ENCODE assay signal across 9 cellular contexts in genomic region chr19:50427997-50428425, GRCh38. TPM values are rescaled to one million over a fixed set of nuclear protein-coding genes. Genes with fewer than 3 reads are reported as not detected.
DNase-seq lines count a peak whose midpoint lies in the region; ATAC-seq and TF ChIP-seq lines count a peak whose summit lies in the region.
"Had no signal": no experiment of that assay in that cellular context is flagged by ENCODE, and none has a peak within 500 bp of the region (broad histone marks: within the 10 kb centered on the region; RNA-seq: fewer than 3 reads in every experiment).

No MANE protein-coding gene starts in this region.

- H3K9me2 ChIP-seq in PC-3 (replicated peaks; ENCODE audit: low read length): no peaks in the 10 kb centered on the region

- no TSS peak for BruUV-seq in PC-3 (replicated peaks; lab: Mats Ljungman, UMichigan)

- no peaks in the 10 kb centered on the region for H3K79me2 ChIP-seq in PC-3 (ENCODE audit: low read length)

- no peaks in the 10 kb centered on the region for H3K9me3 ChIP-seq in PC-3 (ENCODE audit: low read length)

- no peak overlapping the region for H3K9ac ChIP-seq in PC-3 (ENCODE audit: low read length)

- POLR2A ChIA-PET in PC-3 (lab: Charles Lee; ENCODE audit: unreplicated experiment): no interaction called here

- CTCF ChIA-PET in PC-3 (lab: Charles Lee): interaction anchor here (0.6 kb wide), 1 partner anchor 1495 kb away, joined by 3 read pairs; no protein-coding TSS in a partner anchor

- no peaks in the 10 kb centered on the region for H3K4me1 ChIP-seq in PC-3 (ENCODE audit: insufficient read depth, low read length)

- no peak overlapping the region for H3K4me2 ChIP-seq in PC-3 (ENCODE audit: low read length)

- H3K4me1 Mint-ChIP-seq in activated T-cell treated with anti-CD3 and anti-CD28 coated beads, Interleukin-2, amount 50 U/mL, for 72 hours (ENCODE audit: low read depth): peaks cover 20% of the 10 kb centered on the region

- H3K27me3 ChIP-seq in PC-3 (ENCODE audit: low read length): no peaks in the 10 kb centered on the region

- no peaks in the 10 kb centered on the region for H3K36me3 Mint-ChIP-seq in activated T-cell treated with anti-CD3 and anti-CD28 coated beads, Interleukin-2, amount 50 U/mL, for 72 hours (ENCODE audit: insufficient read depth in 2 of 2)
- H3K36me3 Mint-ChIP-seq: activated naive CD8-positive, alpha-beta T cell had no signal

- no peaks in the 10 kb centered on the region for H3K9me3 Mint-ChIP-seq in activated T-cell treated with anti-CD3 and anti-CD28 coated beads, Interleukin-2, amount 50 U/mL, for 72 hours

- no peak overlapping the region for H3K27ac Mint-ChIP-seq in activated T-cell treated with anti-CD3 and anti-CD28 coated beads, Interleukin-2, amount 50 U/mL, for 72 hours
- H3K27ac Mint-ChIP-seq: activated naive CD8-positive, alpha-beta T cell had no signal

- TF ChIP-seq CTCF in PC-3 (conservative IDR thresholded peaks at IDR 0.05; ENCODE audit: low read depth, low read length): no peak

- no peak overlapping the region for H3K27ac ChIP-seq in PC-3 (ENCODE audit: low read length)

- H2AFZ ChIP-seq in PC-3 (ENCODE audit: low read length): no peak overlapping the region

- no peak overlapping the region for H3K4me3 ChIP-seq in PC-3 (ENCODE audit: low read length)

- no peaks in the 10 kb centered on the region for H3F3A ChIP-seq in PC-3 (ENCODE audit: low read length, unreplicated experiment)

- no peaks in the 10 kb centered on the region for H4K20me1 ChIP-seq in PC-3 (ENCODE audit: low read length)

- intact Hi-C loops in PC-3 (cut with micrococcal nuclease): no loop called here

- H3K27me3 Mint-ChIP-seq in activated T-cell treated with anti-CD3 and anti-CD28 coated beads, Interleukin-2, amount 50 U/mL, for 72 hours (ENCODE audit: low read depth): peaks cover 31% of the 10 kb centered on the region

- DNase-seq in stimulated activated CD4-positive, alpha-beta T cell treated with anti-CD3 and anti-CD28 coated beads, Interleukin-15, amount 100 ng/mL, for 24 hours: peak; percentile 56
- no peak for DNase-seq in stimulated activated CD4-positive, alpha-beta T cell treated with anti-CD3 and anti-CD28 coated beads, Interleukin-2, amount 100 ng/mL, for 48 hours
- peak; percentile 37 to 39 for DNase-seq in activated T-cell treated with anti-CD3 and anti-CD28 coated beads, Interleukin-2, amount 50 U/mL, for 72 hours
- peak; percentile 59 for DNase-seq in foreskin melanocyte
- DNase-seq in non-pigmented ciliary epithelial cell (ENCODE audit: low read depth): peak; percentile 49
- DNase-seq in DMS79 treated with DMSO at 0.1 percent for 48 hours (lab: John Stamatoyannopoulos, UW): no peak
- no peak for DNase-seq in PC-3

- no peak for ATAC-seq in activated T-cell treated with anti-CD3 and anti-CD28 coated beads, Interleukin-2, amount 50 U/mL, for 72 hours (replicated peaks in 1 of 2)
- ATAC-seq in PC-3 (no peak), GM21576 (IDR thresholded peaks at IDR 0.05; ENCODE audit: unreplicated experiment) (no peak)

- H3K4me3 Mint-ChIP-seq in activated T-cell treated with anti-CD3 and anti-CD28 coated beads, Interleukin-2, amount 50 U/mL, for 72 hours: peak overlapping the region; percentile 54 to 55

- no peaks in the 10 kb centered on the region for H3K36me3 ChIP-seq in PC-3 (ENCODE audit: low read depth, low read length)

RNA-seq across cellular contexts. Expression of gene MYBPC2, which starts 4.7 kb away (rescaled TPM):
- 1 to 10 TPM in 1 of 2 donors, under 1 TPM in 1; 0.86 to 1.3 TPM for total RNA-seq in activated T-cell treated with anti-CD3 and anti-CD28 coated beads, Interleukin-2, amount 50 U/mL, for 72 hours
- total RNA-seq in PC-3 (2014; rRNA removed): not detected in 2 replicates

RNA-seq across cellular contexts. Expression of gene SPIB, which starts 9.3 kb away (rescaled TPM):
- 1 to 10 TPM; 1.6 to 2.1 TPM for total RNA-seq in activated T-cell treated with anti-CD3 and anti-CD28 coated beads, Interleukin-2, amount 50 U/mL, for 72 hours
- not detected in 2 replicates for total RNA-seq in PC-3 (2014; rRNA removed)

RNA-seq across cellular contexts. Expression of gene POLD1, which starts 43.9 kb away (rescaled TPM):
- total RNA-seq in activated T-cell treated with anti-CD3 and anti-CD28 coated beads, Interleukin-2, amount 50 U/mL, for 72 hours: 100 to 1,000 TPM; 133 to 162 TPM
- total RNA-seq in PC-3 (2014; rRNA removed): 165 and 210 TPM in 2 replicates

RNA-seq across cellular contexts. Expression of gene EMC10, which starts 48.3 kb away (rescaled TPM):
- total RNA-seq in activated T-cell treated with anti-CD3 and anti-CD28 coated beads, Interleukin-2, amount 50 U/mL, for 72 hours: 10 to 100 TPM; 26.6 to 33.9 TPM
- 228 and 286 TPM in 2 replicates for total RNA-seq in PC-3 (2014; rRNA removed)

RNA-seq across cellular contexts. Expression of gene GARIN5A, which starts 48.6 kb away (rescaled TPM):
- under 1 TPM in 1 of 2 donors, not detected in 1; 0.76 TPM for total RNA-seq in activated T-cell treated with anti-CD3 and anti-CD28 coated beads, Interleukin-2, amount 50 U/mL, for 72 hours
- total RNA-seq in PC-3 (2014; rRNA removed): 3.5 and 6.2 TPM in 2 replicates

Comparison
In these comparisons a context has a peak if more than half of its experiments do, and no peak if none do; other contexts are left out.
1. DNase-seq: peak in stimulated activated CD4-positive, alpha-beta T cell treated with anti-CD3 and anti-CD28 coated beads, Interleukin-15, amount 100 ng/mL, for 24 hours (single experiment), activated T-cell treated with anti-CD3 and anti-CD28 coated beads, Interleukin-2, amount 50 U/mL, for 72 hours (2 of 2), foreskin melanocyte (single experiment) and non-pigmented ciliary epithelial cell (single experiment); none in stimulated activated CD4-positive, alpha-beta T cell treated with anti-CD3 and anti-CD28 coated beads, Interleukin-2, amount 100 ng/mL, for 48 hours (0 of 2), DMS79 treated with DMSO at 0.1 percent for 48 hours (single experiment) and PC-3 (single experiment).